In the genomic region with DNA sequence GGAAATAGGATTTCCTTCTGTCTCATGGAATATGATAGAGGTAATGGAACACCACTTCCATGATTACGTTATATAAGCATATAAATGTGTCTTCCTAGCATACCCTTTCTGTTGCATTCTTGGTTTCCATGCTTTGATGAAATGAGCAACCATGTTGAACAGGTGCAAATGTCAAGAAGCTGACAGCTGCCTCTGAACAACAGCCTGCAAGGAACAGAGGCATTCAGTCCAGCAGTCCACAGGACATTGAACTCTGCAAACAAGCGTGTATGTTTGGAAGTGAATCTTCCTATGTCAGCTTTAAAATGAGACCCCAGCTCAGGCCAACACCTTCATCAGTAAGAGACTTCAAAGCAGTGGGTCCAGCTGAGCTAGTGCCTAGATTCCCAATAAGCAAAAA, we compare ENCODE assay signal across 7 cellular contexts.
"Had no signal": no experiment of that assay in that cellular context is flagged by ENCODE, and none has a peak within 500 bp of the region (broad histone marks: within the 10 kb centered on the region; RNA-seq: fewer than 3 reads in every experiment).

No MANE protein-coding gene starts in this region.

- H3K4me2 ChIP-seq: GM23338 had no signal

- DNase-seq: H9, HCEC 1CT, KBM-7 had no signal

- ATAC-seq: GM23338 had no signal

- H3K4me3 ChIP-seq: GM23338 had no signal

- H2AFZ ChIP-seq: GM23338 had no signal

- FAIRE-seq: H1, H54, HTR-8/SVneo had no signal
